In genomic region chr16:87461466-87461975, GRCh38 we compare ENCODE assay signal across 1 cellular context.
TF ChIP-seq lines count a peak whose summit lies in the region.

No MANE protein-coding gene starts in this region.

TF ChIP-seq in K562, 482 proteins besides CTCF, POLR2A, EP300 and RAD21 (continued from another document):
- TF ChIP-seq, protein P1, sequence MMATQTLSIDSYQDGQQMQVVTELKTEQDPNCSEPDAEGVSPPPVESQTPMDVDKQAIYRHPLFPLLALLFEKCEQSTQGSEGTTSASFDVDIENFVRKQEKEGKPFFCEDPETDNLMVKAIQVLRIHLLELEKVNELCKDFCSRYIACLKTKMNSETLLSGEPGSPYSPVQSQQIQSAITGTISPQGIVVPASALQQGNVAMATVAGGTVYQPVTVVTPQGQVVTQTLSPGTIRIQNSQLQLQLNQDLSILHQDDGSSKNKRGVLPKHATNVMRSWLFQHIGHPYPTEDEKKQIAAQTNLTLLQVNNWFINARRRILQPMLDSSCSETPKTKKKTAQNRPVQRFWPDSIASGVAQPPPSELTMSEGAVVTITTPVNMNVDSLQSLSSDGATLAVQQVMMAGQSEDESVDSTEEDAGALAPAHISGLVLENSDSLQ (IDR thresholded peaks at IDR 0.05): peak; percentile 73
- TF ChIP-seq HDAC2 (IDR thresholded peaks at IDR 0.05): peak; percentile 62
- TF ChIP-seq ZNF431 (CRISPR knock-in tag; IDR thresholded peaks at IDR 0.05): peak; percentile 74; the same call in 1 of the 2 replicates
